ENCODE assay signal across 15 cellular contexts in genomic region chr11:117832511-117832910, GRCh38. TPM values are rescaled to one million over a fixed set of nuclear protein-coding genes. Genes with fewer than 3 reads are reported as not detected.
DNase-seq lines count a peak whose midpoint lies in the region; ATAC-seq and TF ChIP-seq lines count a peak whose summit lies in the region.
"Had no signal": no experiment of that assay in that cellular context is flagged by ENCODE, and none has a peak within 500 bp of the region (broad histone marks: within the 10 kb centered on the region; RNA-seq: fewer than 3 reads in every experiment).

No MANE protein-coding gene starts in this region.

- H3K4me1 Mint-ChIP-seq in CD4-positive, alpha-beta T cell (ENCODE audit: low read depth) = peaks cover 31% of the 10 kb centered on the region
- peaks cover 36 to 40% of the 10 kb centered on the region in 2 donors for H3K4me1 Mint-ChIP-seq in effector memory CD8-positive, alpha-beta T cell (ENCODE audit: low read depth in 2 of 2)
- H3K4me1 Mint-ChIP-seq in CD14-positive monocyte = peaks cover 87% of the 10 kb centered on the region

- POLR2A ChIA-PET in CD4-positive, alpha-beta T cell (lab: Charles Lee) = no interaction called here

- H3K27ac ChIP-seq in BLaER1 (no peak overlapping the region), sigmoid colon (no peak overlapping the region)
- H3K27ac ChIP-seq in CD4-positive, alpha-beta T cell (ENCODE audit: low read depth, low read length) = no peak overlapping the region
- H3K27ac ChIP-seq: neutrophil, suprapubic skin had no signal

- H3K27me3 ChIP-seq in BLaER1 (no peaks in the 10 kb centered on the region), sigmoid colon (peaks cover 0 to 20% (median 0%) of the 10 kb centered on the region in 3 donors)
- no peaks in the 10 kb centered on the region for H3K27me3 ChIP-seq in CD4-positive, alpha-beta T cell (ENCODE audit: control insufficient read depth, insufficient read depth, low read length)
- H3K27me3 ChIP-seq: neutrophil had no signal

- no peak overlapping the region for H3K9ac ChIP-seq in BLaER1

- TF ChIP-seq EP300 in sigmoid colon (IDR thresholded peaks at IDR 0.05) = no peak

- intact Hi-C loops in CD4-positive, alpha-beta T cell (cut with DNase I, micrococcal nuclease) = no loop called here
- intact Hi-C loops in sigmoid colon (cut with DNase I) = no loop called here
- intact Hi-C loops in CD14-positive monocyte (cut with micrococcal nuclease) = loop anchor here in 1 of 2 donors (10.0 kb wide), 1 partner anchor 312 kb away; no protein-coding TSS in a partner anchor

- CTCF ChIA-PET in CD4-positive, alpha-beta T cell (lab: Charles Lee) = interaction anchor here (1.6 kb wide), 1 partner anchor 114 kb away, joined by 5 read pairs; no protein-coding TSS in a partner anchor

- TF ChIP-seq POLR2A in sigmoid colon (IDR thresholded peaks at IDR 0.05) = no peak

- no peak overlapping the region for H3K4me3 ChIP-seq in BLaER1
- H3K4me3 ChIP-seq in sigmoid colon = no peak overlapping the region
- H3K4me3 ChIP-seq: suprapubic skin had no signal

- no peaks in the 10 kb centered on the region for H3K9me3 Mint-ChIP-seq in CD4-positive, alpha-beta T cell
- no peaks in the 10 kb centered on the region for H3K9me3 Mint-ChIP-seq in effector memory CD8-positive, alpha-beta T cell
- H3K9me3 Mint-ChIP-seq in CD14-positive monocyte = peaks cover 0 to 2% (median 0%) of the 10 kb centered on the region in 7 donors
- H3K9me3 Mint-ChIP-seq: activated naive CD8-positive, alpha-beta T cell treated with anti-CD3 and anti-CD28 coated beads for 36 hours; activated T-cell treated with anti-CD3 and anti-CD28 coated beads, Interleukin-2, amount 50 U/mL, for 24 hours had no signal

- peak overlapping the region; percentile 92; the same call in 1 of the 2 replicates for H3K4me2 ChIP-seq in BLaER1

- H3K9me3 ChIP-seq in BLaER1 (no peaks in the 10 kb centered on the region), sigmoid colon (no peaks in the 10 kb centered on the region)
- H3K9me3 ChIP-seq in CD4-positive, alpha-beta T cell (ENCODE audit: control insufficient read depth, low read length) = no peaks in the 10 kb centered on the region
- H3K9me3 ChIP-seq: neutrophil, suprapubic skin had no signal

- H4K20me1 ChIP-seq in BLaER1 = no peaks in the 10 kb centered on the region

- H3K36me3 ChIP-seq in BLaER1 (no peaks in the 10 kb centered on the region), sigmoid colon (peaks cover 0 to 35% (median 5%) of the 10 kb centered on the region in 4 donors)
- H3K36me3 ChIP-seq: neutrophil, suprapubic skin had no signal

- DNase-seq in CD4-positive, alpha-beta T cell = no peak
- no peak for DNase-seq in effector memory CD8-positive, alpha-beta T cell
- DNase-seq in sigmoid colon = peak; percentile 39
- no peak for DNase-seq in NCI-H2107 treated with DMSO at 0.1 percent for 48 hours (lab: John Stamatoyannopoulos, UW; ENCODE audit: unreplicated experiment)
- DNase-seq in NCI-H82 treated with DMSO at 0.1 percent for 48 hours (lab: John Stamatoyannopoulos, UW; ENCODE audit: unreplicated experiment) = no peak
- no peak for DNase-seq in CD14-positive monocyte (ENCODE audit: low spot score)
- DNase-seq: activated naive CD8-positive, alpha-beta T cell treated with anti-CD3 and anti-CD28 coated beads for 36 hours; KG1; midbrain had no signal

- ATAC-seq in CD4-positive, alpha-beta T cell (ENCODE audit: poor library complexity) = no peak
- no peak for ATAC-seq in effector memory CD8-positive, alpha-beta T cell (replicated peaks)
- ATAC-seq: HCT116 had no signal

- TF ChIP-seq CTCF in CD4-positive, alpha-beta T cell (IDR thresholded peaks at IDR 0.05) = no peak
- TF ChIP-seq CTCF in sigmoid colon (IDR thresholded peaks at IDR 0.05) = no peak
- no peak for TF ChIP-seq CTCF in CD14-positive monocyte (IDR thresholded peaks at IDR 0.05)

- no peaks in the 10 kb centered on the region for H3K36me3 Mint-ChIP-seq in CD4-positive, alpha-beta T cell (ENCODE audit: low read depth)
- peaks cover 6% of the 10 kb centered on the region for H3K36me3 Mint-ChIP-seq in effector memory CD8-positive, alpha-beta T cell (ENCODE audit: insufficient read depth)
- H3K36me3 Mint-ChIP-seq in CD14-positive monocyte = peaks cover 0 to 3% of the 10 kb centered on the region in 2 donors
- H3K36me3 Mint-ChIP-seq: activated naive CD8-positive, alpha-beta T cell treated with anti-CD3 and anti-CD28 coated beads for 36 hours had no signal

- H3K4me1 ChIP-seq in BLaER1 = peaks cover 99% of the 10 kb centered on the region
- H3K4me1 ChIP-seq in sigmoid colon = peaks cover 0 to 38% (median 12%) of the 10 kb centered on the region in 4 donors

- H3K27ac Mint-ChIP-seq in CD4-positive, alpha-beta T cell = peak overlapping the region; percentile 10
- H3K27ac Mint-ChIP-seq in effector memory CD8-positive, alpha-beta T cell = peak overlapping the region; percentile 6 to 27
- peak overlapping the region in 2 of 7 donors; percentile 17 to 44 for H3K27ac Mint-ChIP-seq in CD14-positive monocyte
- H3K27ac Mint-ChIP-seq: activated naive CD8-positive, alpha-beta T cell treated with anti-CD3 and anti-CD28 coated beads for 36 hours; activated T-cell treated with anti-CD3 and anti-CD28 coated beads, Interleukin-2, amount 50 U/mL, for 24 hours had no signal

- 90 to 94% methylated on average over 8 of the region's 8 CpGs for WGBS in sigmoid colon, 2 donors

- H3K4me3 Mint-ChIP-seq in CD4-positive, alpha-beta T cell = no peak overlapping the region
- no peak overlapping the region for H3K4me3 Mint-ChIP-seq in effector memory CD8-positive, alpha-beta T cell
- H3K4me3 Mint-ChIP-seq in CD14-positive monocyte = no peak overlapping the region
- H3K4me3 Mint-ChIP-seq: activated naive CD8-positive, alpha-beta T cell treated with anti-CD3 and anti-CD28 coated beads for 36 hours; activated T-cell treated with anti-CD3 and anti-CD28 coated beads, Interleukin-2, amount 50 U/mL, for 24 hours had no signal

- no peaks in the 10 kb centered on the region for H3K27me3 Mint-ChIP-seq in CD4-positive, alpha-beta T cell
- peaks cover 7 to 17% of the 10 kb centered on the region in 2 donors for H3K27me3 Mint-ChIP-seq in effector memory CD8-positive, alpha-beta T cell
- H3K27me3 Mint-ChIP-seq in CD14-positive monocyte (ENCODE audit: low read depth in 3 of 3) = peaks cover 0 to 6% (median 2%) of the 10 kb centered on the region in 3 donors
- H3K27me3 Mint-ChIP-seq: activated naive CD8-positive, alpha-beta T cell treated with anti-CD3 and anti-CD28 coated beads for 36 hours; activated T-cell treated with anti-CD3 and anti-CD28 coated beads, Interleukin-2, amount 50 U/mL, for 24 hours had no signal

RNA-seq across cellular contexts. Expression of gene FXYD2, which starts 8.0 kb away (rescaled TPM):
- total RNA-seq in CD4-positive, alpha-beta T cell = 1 to 10 TPM; 1.7 to 2.1 TPM
- 1 to 10 TPM; 3.2 to 6.6 (median 4.4) TPM for total RNA-seq in sigmoid colon
- polyA plus RNA-seq in sigmoid colon (1 to 10 TPM in 2 of 3 donors, not detected in 1; 3.6 to 4.2 TPM), CD14-positive monocyte (1 to 10 TPM; 2.5 to 4.4 TPM)
- total RNA-seq: HT1080, suprapubic skin had no signal

RNA-seq across cellular contexts. Expression of gene DSCAML1, which starts 35.5 kb away (rescaled TPM):
- total RNA-seq in CD4-positive, alpha-beta T cell = under 1 TPM; 0.22 to 0.61 TPM
- total RNA-seq in sigmoid colon = 1 to 10 TPM; 1.1 to 7.5 (median 2.2) TPM
- polyA plus RNA-seq in sigmoid colon = 1 to 10 TPM in 1 of 3 donors, under 1 TPM in 2; under 0.01 to 1.2 (median 0.23) TPM
- polyA plus RNA-seq in CD14-positive monocyte = not detected
- total RNA-seq: HT1080 had no signal

RNA-seq across cellular contexts. Expression of gene FXYD6, which starts 43.9 kb away (rescaled TPM):
- not detected for total RNA-seq in CD4-positive, alpha-beta T cell
- total RNA-seq in sigmoid colon = 100 to 1,000 TPM; 243 to 305 (median 271) TPM
- polyA plus RNA-seq in sigmoid colon = 10 to 100 TPM; 12.3 to 46.4 (median 31.2) TPM
- 10 to 100 TPM; 36.4 to 44.1 TPM for polyA plus RNA-seq in CD14-positive monocyte

Comparison
In these comparisons a context has a peak if more than half of its experiments do, and no peak if none do; other contexts are left out.
1. RNA of gene FXYD6, which starts 43.9 kb away (total RNA-seq): 243 to 305 TPM in sigmoid colon; not detected in CD4-positive, alpha-beta T cell; every median in the first group is over 100 times any median in the second.